ENCODE assay signal across 18 cellular contexts in the genomic region with DNA sequence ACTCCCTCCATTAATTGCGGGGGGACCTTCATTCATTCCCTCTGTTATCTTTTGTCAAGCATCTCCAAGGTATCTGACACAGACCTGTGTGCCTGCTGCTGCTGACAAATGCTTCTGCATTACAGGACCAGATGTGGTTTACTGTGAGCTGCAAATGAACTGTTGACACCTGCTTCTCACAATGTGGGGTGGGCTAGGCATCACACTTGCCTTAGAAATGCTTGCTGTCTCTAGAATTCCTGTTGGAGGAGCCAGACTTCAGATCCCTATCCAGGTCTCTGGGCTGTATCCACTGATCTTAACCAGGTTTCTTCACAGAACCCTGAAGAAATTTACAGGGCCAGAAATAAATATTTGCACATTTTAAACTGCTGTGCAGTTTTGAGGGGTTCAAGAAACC.
DNase-seq lines count a peak whose midpoint lies in the region; TF ChIP-seq lines count a peak whose summit lies in the region.
"Had no signal": no experiment of that assay in that cellular context is flagged by ENCODE, and none has a peak within 500 bp of the region (broad histone marks: within the 10 kb centered on the region; RNA-seq: fewer than 3 reads in every experiment).

No MANE protein-coding gene starts in this region.

- H3K4me3 ChIP-seq in HUES64 (ENCODE audit: low read length) (no peak overlapping the region), mesendoderm (ENCODE audit: low read length) (no peak overlapping the region), esophagus squamous epithelium (no peak overlapping the region), HAP-1 (no peak overlapping the region)

- WGBS in HUES64: 62% methylated on average over 1 of the region's 1 CpG
- no CpG with 5 or more reads among the region's 1 CpG for WGBS in mesendoderm (ENCODE audit: extremely low coverage, insufficient coverage, low lambda C conversion rate)
- 39 to 64% methylated on average over 1 of the region's 1 CpG for WGBS in esophagus squamous epithelium, 2 donors

- H3K9ac ChIP-seq in HUES64 (ENCODE audit: low read depth, low read length): no peak overlapping the region
- H3K9ac ChIP-seq in mesendoderm (ENCODE audit: low read length): no peak overlapping the region
- H3K9ac ChIP-seq: KMS-11 had no signal

- H3K27me3 ChIP-seq in HUES64 (ENCODE audit: insufficient read depth, low read length) (no peaks in the 10 kb centered on the region), mesendoderm (ENCODE audit: insufficient read depth, low read length, poor library complexity) (no peaks in the 10 kb centered on the region), esophagus squamous epithelium (no peaks in the 10 kb centered on the region), HAP-1 (ENCODE audit: low read depth) (no peaks in the 10 kb centered on the region)

- no peak overlapping the region for H3K18ac ChIP-seq in mesendoderm (ENCODE audit: low read length)

- H3K79me1 ChIP-seq in mesendoderm (ENCODE audit: low read length): no peaks in the 10 kb centered on the region

- H2BK5ac ChIP-seq in mesendoderm (ENCODE audit: low read length): peak overlapping the region; percentile 64

- H3K9me3 ChIP-seq in HUES64 (ENCODE audit: insufficient read depth, low read depth, low read length) (no peaks in the 10 kb centered on the region), esophagus squamous epithelium (no peaks in the 10 kb centered on the region), HAP-1 (no peaks in the 10 kb centered on the region)

- peak overlapping the region; percentile 44 for H3K27ac ChIP-seq in HUES64 (ENCODE audit: low read depth, low read length)
- H3K27ac ChIP-seq in mesendoderm (ENCODE audit: low read depth, low read length): peak overlapping the region; percentile 84
- H3K27ac ChIP-seq in esophagus squamous epithelium: no peak overlapping the region
- H3K27ac ChIP-seq: KMS-11 had no signal

- H3K4ac ChIP-seq in mesendoderm (ENCODE audit: low read depth, low read length): peak overlapping the region; percentile 60

- no peak overlapping the region for H2BK120ac ChIP-seq in mesendoderm (ENCODE audit: low read depth, low read length)

- DNase-seq in ELF-1 (ENCODE audit: low read depth, low spot score): peak; percentile 11
- peak; percentile 5 for DNase-seq in amniotic epithelial cell (ENCODE audit: low read depth)
- DNase-seq in mesendoderm: peak; percentile 97
- DNase-seq in nucleus accumbens (lab: John Stamatoyannopoulos, UW): no peak
- no peak for DNase-seq in HuH-7.5 (ENCODE audit: low spot score)
- DNase-seq in esophagus squamous epithelium (lab: John Stamatoyannopoulos, UW): no peak
- DNase-seq in HAP-1 (ENCODE audit: low spot score in 2 of 2): no peak
- DNase-seq: DMS53, GF-D8, NCI-H1105, NCI-H146, NCI-H2029, NCI-H446, NCI-H526, PC-3, SHP77 treated with DMSO at 0.1 percent for 48 hours had no signal

- H4K8ac ChIP-seq in mesendoderm (ENCODE audit: low read depth, low read length): peak overlapping the region; percentile 16

- H2BK15ac ChIP-seq in mesendoderm (replicated peaks; ENCODE audit: low read depth): no peak overlapping the region

- TF ChIP-seq POLR2A in esophagus squamous epithelium (IDR thresholded peaks at IDR 0.05): no peak

- H3K4me2 ChIP-seq in mesendoderm (ENCODE audit: low read length): no peak overlapping the region
- H3K4me2 ChIP-seq: KMS-11 had no signal

- no peak overlapping the region for H4K5ac ChIP-seq in mesendoderm (ENCODE audit: low read length)

- intact Hi-C loops in esophagus squamous epithelium (cut with DNase I): no loop called here

- H3K56ac ChIP-seq in mesendoderm (ENCODE audit: low read length): peak overlapping the region; percentile 40

- no peak overlapping the region for H2AK5ac ChIP-seq in mesendoderm (ENCODE audit: low read length)

- H3K4me1 ChIP-seq in HUES64 (ENCODE audit: insufficient read depth, low read length) (peaks cover 27% of the 10 kb centered on the region), mesendoderm (ENCODE audit: control insufficient read depth, low read depth, low read length) (peaks cover 25% of the 10 kb centered on the region), esophagus squamous epithelium (no peaks in the 10 kb centered on the region), HAP-1 (no peaks in the 10 kb centered on the region)

- no peak for TF ChIP-seq CTCF in esophagus squamous epithelium (IDR thresholded peaks at IDR 0.05)

- H3K23ac ChIP-seq in mesendoderm (ENCODE audit: low read length): no peak overlapping the region

- no peaks in the 10 kb centered on the region for H3K79me2 ChIP-seq in mesendoderm (ENCODE audit: control insufficient read depth, insufficient read depth, low read length)

- H3K36me3 ChIP-seq in HUES64 (ENCODE audit: insufficient read depth, low read length) (no peaks in the 10 kb centered on the region), mesendoderm (ENCODE audit: control insufficient read depth, insufficient read depth, low read length) (no peaks in the 10 kb centered on the region), esophagus squamous epithelium (no peaks in the 10 kb centered on the region), HAP-1 (replicated peaks) (no peaks in the 10 kb centered on the region)

- in situ Hi-C loops in HAP-1 (cut with MboI; ENCODE audit: low sequenced_read_pairs): no loop called here

Comparison
In these comparisons a context has a peak if more than half of its experiments do, and no peak if none do; other contexts are left out.
1. DNase-seq: peak in ELF-1 (single experiment), amniotic epithelial cell (single experiment) and mesendoderm (single experiment); none in nucleus accumbens (0 of 56), HuH-7.5 (single experiment), esophagus squamous epithelium (single experiment) and HAP-1 (0 of 2).
2. H3K27ac ChIP-seq: peak in HUES64 (single experiment) and mesendoderm (single experiment); none in esophagus squamous epithelium (0 of 4).